In genomic region chrX:19807414-19807813, GRCh38 we compare ENCODE assay signal across 19 cellular contexts.
DNase-seq lines count a peak whose midpoint lies in the region; ATAC-seq and TF ChIP-seq lines count a peak whose summit lies in the region.
"Had no signal": no experiment of that assay in that cellular context is flagged by ENCODE, and none has a peak within 500 bp of the region (broad histone marks: within the 10 kb centered on the region; RNA-seq: fewer than 3 reads in every experiment).

No MANE protein-coding gene starts in this region.

- no peak overlapping the region for H3K9ac ChIP-seq in DND-41 (ENCODE audit: low read depth, low read length)
- H3K9ac ChIP-seq in KMS-11: peak overlapping the region; percentile 34; the same call in 1 of the 2 replicates
- H3K9ac ChIP-seq: GM23248 had no signal

- 78 to 90% methylated on average over 3 of the region's 3 CpGs for WGBS in body of pancreas, 2 donors

- H3K4me2 ChIP-seq in DND-41 (ENCODE audit: insufficient read depth, low read length): no peak overlapping the region
- H3K4me2 ChIP-seq in KMS-11: peak overlapping the region; percentile 84
- H3K4me2 ChIP-seq: hepatocyte had no signal

- no peaks in the 10 kb centered on the region for H4K20me1 ChIP-seq in DND-41 (ENCODE audit: insufficient read depth, low read length)
- no peaks in the 10 kb centered on the region for H4K20me1 ChIP-seq in KMS-11 (ENCODE audit: insufficient read depth)

- no peak for TF ChIP-seq POLR2A in body of pancreas (IDR thresholded peaks at IDR 0.05)

- H3K27me3 ChIP-seq in DND-41 (ENCODE audit: insufficient read depth, low read length, poor library complexity): no peaks in the 10 kb centered on the region
- no peaks in the 10 kb centered on the region for H3K27me3 ChIP-seq in KMS-11 (ENCODE audit: insufficient read depth, low read depth)
- no peaks in the 10 kb centered on the region for H3K27me3 ChIP-seq in body of pancreas
- H3K27me3 ChIP-seq: hepatocyte had no signal

- H3K36me3 Mint-ChIP-seq in activated T-helper 2 cell treated with anti-CD3 and anti-CD28 coated beads, Interferon-gamma antibody, Interleukin-2, Interleukin-4, amounts not matched to agents 10 μg/mL and 5 μg/mL and 100 μg/mL, durations not matched to agents 14 hours and 24 hours and 36 hours (ENCODE audit: low read depth): peaks cover 23% of the 10 kb centered on the region

- H3K4me3 ChIP-seq in DND-41 (ENCODE audit: low read depth in 1 of 2, low read length in 2 of 2) (no peak overlapping the region), KMS-11 (IDR thresholded peaks at IDR 0.05; ENCODE audit: insufficient read depth, low read depth, low read length) (no peak overlapping the region), body of pancreas (no peak overlapping the region)
- H3K4me3 ChIP-seq: GM23248, hepatocyte, K562 had no signal

- ATAC-seq in DND-41 (ENCODE audit: insufficient read depth, low read depth): no peak
- peak; percentile 56 for ATAC-seq in GM18498 (IDR thresholded peaks at IDR 0.05; ENCODE audit: unreplicated experiment)
- ATAC-seq in body of pancreas: no peak
- ATAC-seq: K562 had no signal

- H3K9me3 Mint-ChIP-seq in activated T-helper 2 cell treated with anti-CD3 and anti-CD28 coated beads, Interferon-gamma antibody, Interleukin-2, Interleukin-4, amounts not matched to agents 10 μg/mL and 5 μg/mL and 100 μg/mL, durations not matched to agents 14 hours and 24 hours and 36 hours: peaks cover 4% of the 10 kb centered on the region

- H2AFZ ChIP-seq in DND-41 (ENCODE audit: low read depth, low read length): no peak overlapping the region
- H2AFZ ChIP-seq in KMS-11 (ENCODE audit: low read depth): peak overlapping the region; percentile 14; the same call in 1 of the 2 replicates
- H2AFZ ChIP-seq: GM23248, hepatocyte had no signal

- peak overlapping the region; percentile 55 for H3K27ac Mint-ChIP-seq in activated T-helper 2 cell treated with anti-CD3 and anti-CD28 coated beads, Interferon-gamma antibody, Interleukin-2, Interleukin-4, amounts not matched to agents 10 μg/mL and 5 μg/mL and 100 μg/mL, durations not matched to agents 14 hours and 24 hours and 36 hours

- no peak for DNase-seq in DND-41
- DNase-seq in activated T-helper 2 cell treated with anti-CD3 and anti-CD28 coated beads, Interferon-gamma antibody, Interleukin-2, Interleukin-4, amounts not matched to agents 10 μg/mL and 5 μg/mL and 100 μg/mL, durations not matched to agents 14 hours and 24 hours and 36 hours (ENCODE audit: low spot score): no peak
- DNase-seq in body of pancreas: no peak
- DNase-seq in dedifferentiated amniotic fluid mesenchymal stem cell (ENCODE audit: extremely low spot score): no peak
- no peak for DNase-seq in epidermal melanocyte (ENCODE audit: insufficient read length, low spot score)
- no peak for DNase-seq in stimulated activated CD4-positive, alpha-beta T cell treated with anti-CD3 and anti-CD28 coated beads, Interleukin-4, amount 100 ng/mL, for 4 hours
- DNase-seq: activated CD4-positive, CD25-positive, alpha-beta regulatory T cell treated with anti-CD3 and anti-CD28 coated beads, Interleukin-2, amount 50 U/mL, for 72 hours; amygdala; Caco-2; GDM1; GM23248; NCI-H1105 treated with DMSO at 0.1 percent for 48 hours; stimulated activated CD4-positive, alpha-beta T cell treated with anti-CD3 and anti-CD28 coated beads, Interleukin-4, amount 100 ng/mL, for 24 hours; T1000 had no signal

- intact Hi-C loops in activated T-helper 2 cell treated with anti-CD3 and anti-CD28 coated beads, Interferon-gamma antibody, Interleukin-2, Interleukin-4, amounts not matched to agents 10 μg/mL and 5 μg/mL and 100 μg/mL, durations not matched to agents 14 hours and 24 hours and 36 hours (cut with micrococcal nuclease): no loop called here
- intact Hi-C loops in body of pancreas (cut with DNase I): no loop called here

- H3K27ac ChIP-seq in DND-41 (ENCODE audit: low read length) (peak overlapping the region; percentile 63), KMS-11 (peak overlapping the region; percentile 89), body of pancreas (no peak overlapping the region)
- H3K27ac ChIP-seq: GM23248, hepatocyte, HL-60 had no signal

- no peaks in the 10 kb centered on the region for H3K27me3 Mint-ChIP-seq in activated T-helper 2 cell treated with anti-CD3 and anti-CD28 coated beads, Interferon-gamma antibody, Interleukin-2, Interleukin-4, amounts not matched to agents 10 μg/mL and 5 μg/mL and 100 μg/mL, durations not matched to agents 14 hours and 24 hours and 36 hours (ENCODE audit: low read depth)

- H3K36me3 ChIP-seq in DND-41 (ENCODE audit: insufficient read depth, low read length): peaks cover 9% of the 10 kb centered on the region
- H3K36me3 ChIP-seq in KMS-11 (ENCODE audit: insufficient read depth): no peaks in the 10 kb centered on the region
- no peaks in the 10 kb centered on the region for H3K36me3 ChIP-seq in body of pancreas (replicated peaks in 1 of 2; ENCODE audit: insufficient read depth in 1 of 2, low read depth in 2 of 2)

- H3K4me1 ChIP-seq in DND-41 (ENCODE audit: insufficient read depth, low read length) (peaks cover 71% of the 10 kb centered on the region), KMS-11 (ENCODE audit: low read depth, poor library complexity, severe bottlenecking) (peaks cover 98% of the 10 kb centered on the region), body of pancreas (no peaks in the 10 kb centered on the region)
- H3K4me1 ChIP-seq: Caco-2 had no signal

- no peak for TF ChIP-seq CTCF in DND-41 (IDR thresholded peaks at IDR 0.05; ENCODE audit: borderline replicate concordance, extremely low read depth, low read length, poor library complexity, severe bottlenecking)
- TF ChIP-seq CTCF in KMS-11 (conservative IDR thresholded peaks at IDR 0.05; ENCODE audit: low read depth, low read length): no peak
- TF ChIP-seq CTCF in body of pancreas (IDR thresholded peaks at IDR 0.05): no peak

- H3K4me3 Mint-ChIP-seq in activated T-helper 2 cell treated with anti-CD3 and anti-CD28 coated beads, Interferon-gamma antibody, Interleukin-2, Interleukin-4, amounts not matched to agents 10 μg/mL and 5 μg/mL and 100 μg/mL, durations not matched to agents 14 hours and 24 hours and 36 hours (ENCODE audit: low read depth): no peak overlapping the region

- H3K4me1 Mint-ChIP-seq in activated T-helper 2 cell treated with anti-CD3 and anti-CD28 coated beads, Interferon-gamma antibody, Interleukin-2, Interleukin-4, amounts not matched to agents 10 μg/mL and 5 μg/mL and 100 μg/mL, durations not matched to agents 14 hours and 24 hours and 36 hours (ENCODE audit: low read depth): peaks cover 54% of the 10 kb centered on the region

- peaks cover 75% of the 10 kb centered on the region for H3K79me2 ChIP-seq in DND-41 (ENCODE audit: insufficient read depth, low read length)
- peaks cover 38% of the 10 kb centered on the region for H3K79me2 ChIP-seq in KMS-11 (ENCODE audit: insufficient read depth, low read depth)
- H3K79me2 ChIP-seq: hepatocyte had no signal

- H3K9me3 ChIP-seq in DND-41 (ENCODE audit: insufficient read depth, low read length, severe bottlenecking) (peaks cover 3% of the 10 kb centered on the region), body of pancreas (no peaks in the 10 kb centered on the region)
- H3K9me3 ChIP-seq: Caco-2 had no signal

Comparison
In these comparisons a context has a peak if more than half of its experiments do, and no peak if none do; other contexts are left out.
1. H3K27ac ChIP-seq: peak in DND-41 (single experiment) and KMS-11 (single experiment); none in body of pancreas (0 of 4).